5 cellular contexts compared by ENCODE assay signal in the genomic region with DNA sequence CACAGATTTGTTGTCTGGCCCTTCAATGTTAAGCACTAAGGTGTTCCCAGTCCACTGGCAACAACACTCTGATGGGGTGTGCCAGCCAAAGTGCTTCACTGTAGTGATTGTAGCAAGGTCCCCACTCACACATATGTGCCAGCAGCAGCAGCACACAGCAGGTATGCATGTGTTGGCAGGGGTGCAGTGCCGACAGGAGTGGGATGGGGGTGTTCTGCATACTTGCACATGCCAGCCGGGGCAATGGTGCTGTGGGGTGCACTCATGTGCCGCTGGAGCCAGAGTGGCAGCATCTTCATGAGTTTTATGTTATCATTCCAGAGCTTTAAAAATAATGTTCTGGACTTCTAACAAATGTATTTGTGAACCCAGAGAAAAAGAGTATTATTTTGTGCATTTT.
A peak's percentile ranks its signal among the peaks of the same experiment; 100 is the strongest.
DNase-seq lines count a peak whose midpoint lies in the region; TF ChIP-seq lines count a peak whose summit lies in the region.
"Not testable (repeated sequence)": the region's sequence is repeated elsewhere in the genome, so short reads cannot be mapped to it uniquely, and the experiment has no call there.

No MANE protein-coding gene starts in this region.

- not testable (repeated sequence) for H3K27me3 Mint-ChIP-seq in Calu3 (ENCODE audit: unreplicated experiment); chondrocyte (ENCODE audit: low read depth); osteocyte (ENCODE audit: unreplicated experiment)

- H3K9me3 Mint-ChIP-seq in Calu3 (ENCODE audit: low read depth, unreplicated experiment); chondrocyte (ENCODE audit: low read depth): not testable (repeated sequence)
- H3K9me3 Mint-ChIP-seq in osteocyte (ENCODE audit: unreplicated experiment): peaks cover 11% of the 10 kb centered on the region

- H3K27me3 ChIP-seq in hepatocyte: not testable (repeated sequence)

- H3K4me2 ChIP-seq in hepatocyte: not testable (repeated sequence)

- not testable (repeated sequence) for H4K20me1 ChIP-seq in hepatocyte (ENCODE audit: insufficient read depth, poor library complexity, severe bottlenecking)

- H3K36me3 Mint-ChIP-seq in Calu3 (ENCODE audit: insufficient read depth, unreplicated experiment); chondrocyte (ENCODE audit: low read depth); osteocyte (ENCODE audit: unreplicated experiment): not testable (repeated sequence)

- H3K9me2 ChIP-seq in hepatocyte (replicated peaks; ENCODE audit: insufficient read depth): not testable (repeated sequence)

- H3K27ac Mint-ChIP-seq in Calu3 (ENCODE audit: unreplicated experiment); chondrocyte (ENCODE audit: unreplicated experiment); osteocyte (ENCODE audit: unreplicated experiment): not testable (repeated sequence)

- 83% methylated on average over 3 of the region's 3 CpGs for WGBS in hepatocyte (ENCODE audit: low lambda C conversion rate, missing lambda C conversion rate)

- H3K4me1 ChIP-seq in hepatocyte (ENCODE audit: insufficient read depth): not testable (repeated sequence)

- H3K9me3 ChIP-seq in hepatocyte (ENCODE audit: low read depth): not testable (repeated sequence)

- intact Hi-C loops in Calu3 (cut with micrococcal nuclease; ENCODE audit: unreplicated experiment): not testable (repeated sequence)

- peak; percentile 0 for DNase-seq in Calu3
- peak; percentile 0 for DNase-seq in GM03348 (ENCODE audit: low spot score)
- DNase-seq in chondrocyte (ENCODE audit: low spot score): peak; percentile 87
- peak; percentile 1 for DNase-seq in hepatocyte (ENCODE audit: low spot score)
- peak; percentile 81 for DNase-seq in osteocyte (ENCODE audit: extremely low spot score, unreplicated experiment)

- not testable (repeated sequence) for H3K27ac ChIP-seq in hepatocyte

- TF ChIP-seq CTCF in Calu3 (IDR thresholded peaks at IDR 0.05; ENCODE audit: unreplicated experiment); chondrocyte (IDR thresholded peaks at IDR 0.05); hepatocyte (IDR thresholded peaks at IDR 0.05; ENCODE audit: poor library complexity); osteocyte (IDR thresholded peaks at IDR 0.05): not testable (repeated sequence)

- H3K4me3 ChIP-seq in hepatocyte: not testable (repeated sequence)

- not testable (repeated sequence) for BruUV-seq in Calu3 (replicated peaks; lab: Mats Ljungman, UMichigan)

- CTCF ChIA-PET in Calu3 (lab: Charles Lee): not testable (repeated sequence)

- H3K4me3 Mint-ChIP-seq in Calu3 (ENCODE audit: low read depth, unreplicated experiment); chondrocyte (ENCODE audit: unreplicated experiment); osteocyte (ENCODE audit: unreplicated experiment): not testable (repeated sequence)

- H3K36me3 ChIP-seq in hepatocyte (replicated peaks; ENCODE audit: insufficient read depth, low read depth): not testable (repeated sequence)

- H3K79me2 ChIP-seq in hepatocyte: not testable (repeated sequence)

- not testable (repeated sequence) for H3K4me1 Mint-ChIP-seq in Calu3 (ENCODE audit: low read depth, unreplicated experiment); chondrocyte (ENCODE audit: low read depth); osteocyte (ENCODE audit: unreplicated experiment)

- H2AFZ ChIP-seq in hepatocyte: not testable (repeated sequence)

Comparison
In these comparisons a context has a peak if more than half of its experiments do, and no peak if none do; other contexts are left out.
1. DNase-seq: peak in every context shown above with its lines; median percentile 87 in chondrocyte; 81 in osteocyte; 1 in hepatocyte; 0 in Calu3; 0 in GM03348.